In the genomic region with DNA sequence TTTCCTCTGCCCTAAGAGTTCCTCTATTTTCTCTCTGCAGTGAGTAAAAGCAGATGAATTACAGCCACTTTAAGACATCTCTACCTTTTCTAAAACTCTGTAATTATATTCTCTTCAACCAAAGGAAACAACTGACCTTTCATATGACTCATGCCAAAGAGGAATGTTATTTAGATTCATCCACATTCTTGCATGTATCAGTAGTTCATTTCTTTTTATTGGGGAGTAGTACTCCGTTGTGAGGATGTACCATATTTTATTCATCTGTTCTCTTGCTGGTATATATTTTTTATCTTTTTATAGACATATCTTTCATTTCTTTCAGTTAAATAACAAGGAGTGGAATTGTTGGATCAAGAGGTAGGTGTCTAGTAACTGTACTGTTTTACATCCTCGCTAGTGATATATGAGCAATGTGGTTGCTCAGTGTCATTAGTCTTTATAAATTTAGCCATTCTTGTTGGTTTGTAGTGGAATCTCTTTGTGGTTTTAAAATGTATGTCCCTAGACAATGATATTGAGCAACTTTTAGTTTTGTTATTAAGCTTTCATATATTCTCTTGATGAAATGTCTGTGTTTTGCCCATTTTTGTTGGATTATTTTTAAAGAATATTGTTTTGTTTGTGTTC, we compare ENCODE assay signal across 1 cellular context.
TF ChIP-seq lines count a peak whose summit lies in the region.

No MANE protein-coding gene starts in this region.

TF ChIP-seq in IMR-90, 13 proteins besides CTCF, POLR2A, EP300 and RAD21 (continued from another document):
- TF ChIP-seq, protein P1, sequence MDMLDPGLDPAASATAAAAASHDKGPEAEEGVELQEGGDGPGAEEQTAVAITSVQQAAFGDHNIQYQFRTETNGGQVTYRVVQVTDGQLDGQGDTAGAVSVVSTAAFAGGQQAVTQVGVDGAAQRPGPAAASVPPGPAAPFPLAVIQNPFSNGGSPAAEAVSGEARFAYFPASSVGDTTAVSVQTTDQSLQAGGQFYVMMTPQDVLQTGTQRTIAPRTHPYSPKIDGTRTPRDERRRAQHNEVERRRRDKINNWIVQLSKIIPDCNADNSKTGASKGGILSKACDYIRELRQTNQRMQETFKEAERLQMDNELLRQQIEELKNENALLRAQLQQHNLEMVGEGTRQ (IDR thresholded peaks at IDR 0.05; ENCODE audit: low read depth, low read length): no peak
- no peak for TF ChIP-seq MAZ (IDR thresholded peaks at IDR 0.05; ENCODE audit: borderline replicate concordance, low read depth, low read length)
- TF ChIP-seq SMC3 (IDR thresholded peaks at IDR 0.05; ENCODE audit: low read depth, low read length): no peak
- no peak for TF ChIP-seq RFX5 (IDR thresholded peaks at IDR 0.05; ENCODE audit: low read depth, low read length)
- TF ChIP-seq, protein P2, sequence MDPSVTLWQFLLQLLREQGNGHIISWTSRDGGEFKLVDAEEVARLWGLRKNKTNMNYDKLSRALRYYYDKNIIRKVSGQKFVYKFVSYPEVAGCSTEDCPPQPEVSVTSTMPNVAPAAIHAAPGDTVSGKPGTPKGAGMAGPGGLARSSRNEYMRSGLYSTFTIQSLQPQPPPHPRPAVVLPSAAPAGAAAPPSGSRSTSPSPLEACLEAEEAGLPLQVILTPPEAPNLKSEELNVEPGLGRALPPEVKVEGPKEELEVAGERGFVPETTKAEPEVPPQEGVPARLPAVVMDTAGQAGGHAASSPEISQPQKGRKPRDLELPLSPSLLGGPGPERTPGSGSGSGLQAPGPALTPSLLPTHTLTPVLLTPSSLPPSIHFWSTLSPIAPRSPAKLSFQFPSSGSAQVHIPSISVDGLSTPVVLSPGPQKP (IDR thresholded peaks at IDR 0.05; ENCODE audit: borderline replicate concordance, low read depth, low read length): no peak
- no peak for TF ChIP-seq FOS (IDR thresholded peaks at IDR 0.05; ENCODE audit: low read depth, low read length)
- no peak for TF ChIP-seq RCOR1 (IDR thresholded peaks at IDR 0.05; ENCODE audit: insufficient replicate concordance, low read length)
- no peak for TF ChIP-seq MAFK (IDR thresholded peaks at IDR 0.05; ENCODE audit: low read depth, low read length)
- no peak for TF ChIP-seq BHLHE40 (IDR thresholded peaks at IDR 0.05; ENCODE audit: low read depth, low read length)
- no peak for TF ChIP-seq MXI1 (IDR thresholded peaks at IDR 0.05; ENCODE audit: borderline replicate concordance, low read depth, low read length)
- TF ChIP-seq CEBPB (IDR thresholded peaks at IDR 0.05; ENCODE audit: low read depth, low read length): no peak
- TF ChIP-seq CHD1 (IDR thresholded peaks at IDR 0.05; ENCODE audit: low read depth, low read length): no peak
